ENCODE assay signal across 8 cellular contexts in genomic region chr20:266604-267562, GRCh38. TPM values are rescaled to one million over a fixed set of nuclear protein-coding genes. Genes with fewer than 3 reads are reported as not detected.
DNase-seq lines count a peak whose midpoint lies in the region; ATAC-seq and TF ChIP-seq lines count a peak whose summit lies in the region.

No MANE protein-coding gene starts in this region.

- peak overlapping the region; percentile 78 for H3K4me3 Mint-ChIP-seq in Caco-2 (ENCODE audit: unreplicated experiment)

- TF ChIP-seq CTCF in Caco-2 (IDR thresholded peaks at IDR 0.05; ENCODE audit: insufficient read depth in 1 of 2, low read depth in 1 of 2, low read length in 1 of 2, severe bottlenecking in 1 of 2, unreplicated experiment in 1 of 2): peak; percentile 96 to 97
- TF ChIP-seq CTCF in epithelial cell of proximal tubule (conservative IDR thresholded peaks at IDR 0.05; ENCODE audit: low read depth, low read length): peak; percentile 83

- POLR2A ChIA-PET in Caco-2 (lab: Charles Lee): no interaction called here

- H3K27ac ChIP-seq in mucosa of rectum (ENCODE audit: low read depth in 2 of 2, low read length in 2 of 2): no peak overlapping the region

- peaks cover 4% of the 10 kb centered on the region; the same call in 1 of the 2 replicates for H3K4me1 ChIP-seq in Caco-2
- peaks cover 4 to 7% of the 10 kb centered on the region in 2 donors for H3K4me1 ChIP-seq in mucosa of rectum (ENCODE audit: control insufficient read depth in 2 of 2, insufficient read depth in 2 of 2, low read length in 2 of 2)

- H3K9ac ChIP-seq in mucosa of rectum (ENCODE audit: low read depth in 1 of 2, low read length in 2 of 2): peak overlapping the region in 1 of 2 donors; percentile 4

- no peaks in the 10 kb centered on the region for H3K4me1 Mint-ChIP-seq in Caco-2 (ENCODE audit: low read depth, unreplicated experiment)

- peaks cover 7% of the 10 kb centered on the region for H3K36me3 Mint-ChIP-seq in Caco-2 (ENCODE audit: insufficient read depth, unreplicated experiment)

- H3K27me3 Mint-ChIP-seq in Caco-2 (ENCODE audit: insufficient read depth, unreplicated experiment): no peaks in the 10 kb centered on the region

- CTCF ChIA-PET in Caco-2 (lab: Charles Lee): interaction anchor here (0.6 to 1.5 kb wide), 6 partner anchors 14 to 64 kb away, joined by 3 to 11 read pairs (median 4); partner anchors contain the start of gene SOX12

- intact Hi-C loops in Caco-2 (cut with micrococcal nuclease; ENCODE audit: unreplicated experiment): loop anchor here (1.0 to 5.0 kb wide), 4 partner anchors 31 to 64 kb away; no protein-coding TSS in a partner anchor

- peak overlapping the region; percentile 34 for H3K4me3 ChIP-seq in Caco-2 (ENCODE audit: low read depth, low read length)
- H3K4me3 ChIP-seq in epithelial cell of proximal tubule (ENCODE audit: low read depth, low read length): peak overlapping the region; percentile 59
- H3K4me3 ChIP-seq in mucosa of rectum (ENCODE audit: low read length in 2 of 2): peak overlapping the region; percentile 76 to 77

- no peaks in the 10 kb centered on the region for H3K9me3 Mint-ChIP-seq in Caco-2 (ENCODE audit: unreplicated experiment)

- no peaks in the 10 kb centered on the region for H3K9me3 ChIP-seq in Caco-2
- no peaks in the 10 kb centered on the region for H3K9me3 ChIP-seq in mucosa of rectum (ENCODE audit: control insufficient read depth in 2 of 2, low read length in 2 of 2)

- H3K27me3 ChIP-seq in Caco-2 (replicated peaks; ENCODE audit: control insufficient read depth, insufficient read depth, low read length) (no peaks in the 10 kb centered on the region), mucosa of rectum (ENCODE audit: control insufficient read depth in 2 of 2, insufficient read depth in 2 of 2, low read length in 2 of 2) (peaks cover 0 to 3% of the 10 kb centered on the region in 2 donors)

- H3K36me3 ChIP-seq in Caco-2 (ENCODE audit: control insufficient read depth, insufficient read depth, low read length): no peaks in the 10 kb centered on the region
- H3K36me3 ChIP-seq in mucosa of rectum (ENCODE audit: control insufficient read depth in 2 of 2, insufficient read depth in 2 of 2, low read length in 2 of 2): no peaks in the 10 kb centered on the region

- no TSS peak for BruUV-seq in Caco-2 (replicated peaks; lab: Mats Ljungman, UMichigan)

- peak; percentile 93 for ATAC-seq in GM21360 (IDR thresholded peaks at IDR 0.05; ENCODE audit: unreplicated experiment)

- DNase-seq in Caco-2 (peak; percentile 96), HUDEP-2 (lab: John Stamatoyannopoulos, UW; ENCODE audit: unreplicated experiment in 76 of 76) (peak in 74 of 76 experiments; percentile 11 to 91 (median 74)), NOMO-1 treated with dmso at 0.1 percent for 144 hours (lab: John Stamatoyannopoulos, UW; ENCODE audit: unreplicated experiment) (peak; percentile 85), epithelial cell of proximal tubule (ENCODE audit: low read depth) (no peak)
- DNase-seq in activated CD8-positive, alpha-beta memory T cell treated with anti-CD3 and anti-CD28 coated beads, Interleukin-2, amount 50 U/mL, for 4 hours: peak; percentile 91
- peak; percentile 87 for DNase-seq in stimulated activated CD8-positive, alpha-beta memory T cell treated with anti-CD3 and anti-CD28 coated beads, Interleukin-4, amount 100 ng/mL, for 24 hours (ENCODE audit: low read depth)

- H3K27ac Mint-ChIP-seq in Caco-2 (ENCODE audit: unreplicated experiment): peak overlapping the region; percentile 90

RNA-seq across cellular contexts. Expression of gene DEFB132, which starts 9.4 kb away (rescaled TPM):
- total RNA-seq in Caco-2 (2022) (not detected in 2 replicates), epithelial cell of proximal tubule (not detected in 2 replicates)

RNA-seq across cellular contexts. Expression of gene C20orf96, which starts 23.7 kb away (rescaled TPM):
- total RNA-seq in Caco-2 (2022) (10.3 and 11.5 TPM in 2 replicates), epithelial cell of proximal tubule (1.7 and 3.9 TPM in 2 replicates)

RNA-seq across cellular contexts. Expression of gene ZCCHC3, which starts 30.5 kb away (rescaled TPM):
- 34.4 and 37.2 TPM in 2 replicates for total RNA-seq in Caco-2 (2022)
- total RNA-seq in epithelial cell of proximal tubule: 12.4 and 20.3 TPM in 2 replicates

RNA-seq across cellular contexts. Expression of gene DEFB129, which starts 39.8 kb away (rescaled TPM):
- total RNA-seq in Caco-2 (2022) (not detected in 2 replicates), epithelial cell of proximal tubule (not detected in 2 replicates)

RNA-seq across cellular contexts. Expression of gene SOX12, which starts 58.5 kb away (rescaled TPM):
- total RNA-seq in Caco-2 (2022) (13.9 and 14.7 TPM in 2 replicates), epithelial cell of proximal tubule (7.9 and 10.1 TPM in 2 replicates)
